1 cellular context compared by ENCODE assay signal in the genomic region with DNA sequence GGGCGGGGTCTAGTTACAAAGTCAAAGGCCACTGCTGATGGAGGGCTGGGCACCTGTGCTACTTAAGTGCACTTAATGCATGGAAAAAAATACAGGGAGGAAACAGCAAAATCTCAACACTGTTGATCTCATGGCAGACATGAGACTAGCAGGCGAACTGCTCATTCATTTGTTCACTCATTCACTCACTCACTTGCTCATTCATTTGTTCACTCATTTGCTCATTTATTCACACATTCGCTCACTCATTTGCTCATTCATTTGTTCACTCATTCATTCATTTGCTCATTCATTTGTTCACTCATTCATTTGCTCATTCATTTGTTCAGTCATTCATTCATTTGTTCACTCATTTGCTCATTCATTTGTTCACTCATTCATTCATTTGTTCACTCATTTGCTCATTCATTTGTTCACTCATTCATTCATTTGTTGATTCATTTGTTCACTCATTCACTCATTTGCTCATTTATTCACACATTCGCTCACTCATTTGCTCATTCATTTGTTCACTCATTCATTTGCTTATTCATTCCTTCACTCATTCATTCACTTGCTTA.
TF ChIP-seq lines count a peak whose summit lies in the region.
"Not testable (repeated sequence)": the region's sequence is repeated elsewhere in the genome, so short reads cannot be mapped to it uniquely, and the experiment has no call there.

No MANE protein-coding gene starts in this region.

TF ChIP-seq in K562, 482 proteins besides CTCF, POLR2A, EP300 and RAD21:
- TF ChIP-seq SNIP1 (IDR thresholded peaks at IDR 0.05; ENCODE audit: low read depth) (0 out of 2 replicates have a peak, but pooled peaks have one; percentile 36), KDM1A (IDR thresholded peaks at IDR 0.05) (peak; percentile 72 to 85), TSC22D4 (tag; IDR thresholded peaks at IDR 0.05) (peak; percentile 98; the same call in 1 of the 2 replicates), HDAC2 (IDR thresholded peaks at IDR 0.05) (peak; percentile 83; the same call in 1 of the 2 replicates), PHF20 (IDR thresholded peaks at IDR 0.05; ENCODE audit: partially characterized antibody) (peak; percentile 62), TRIM24 (IDR thresholded peaks at IDR 0.05) (peak; percentile 40 to 52; a peak in 2 of 4 replicates), SMARCA5 (IDR thresholded peaks at IDR 0.05) (peak; percentile 71; the same call in 1 of the 2 replicates), NFATC3 (IDR thresholded peaks at IDR 0.05) (peak; percentile 82; the same call in 1 of the 2 replicates), NFRKB (IDR thresholded peaks at IDR 0.05; ENCODE audit: low read depth) (peak; percentile 98), BCOR (IDR thresholded peaks at IDR 0.05) (peak; percentile 71; the same call in 1 of the 2 replicates), SP1 (CRISPR knock-in tag; IDR thresholded peaks at IDR 0.05) (peak; percentile 72), CHD4 (IDR thresholded peaks at IDR 0.05; ENCODE audit: insufficient read depth, insufficient replicate concordance, low read depth, low read length, poor library complexity, severe bottlenecking) (peak; percentile 73), MAZ (CRISPR knock-in tag; conservative IDR thresholded peaks at IDR 0.05 in 1 of 2, IDR thresholded peaks at IDR 0.05 in 1 of 2) (0 out of 4 replicates have a peak, but pooled peaks of 1 of the 2 experiments have one; percentile 40), CBX1 (IDR thresholded peaks at IDR 0.05; ENCODE audit: low read depth) (0 out of 2 replicates have a peak, but pooled peaks have one; percentile 19), RCOR1 (IDR thresholded peaks at IDR 0.05; ENCODE audit: borderline replicate concordance in 1 of 2, low read depth in 2 of 2, low read length in 2 of 2) (peak in 1 of 2 experiments; percentile 63; a peak in 2 of 4 replicates), TAL1 (IDR thresholded peaks at IDR 0.05) (peak; percentile 34; the same call in 1 of the 2 replicates), FOXK2 (conservative IDR thresholded peaks at IDR 0.05 in 1 of 2, IDR thresholded peaks at IDR 0.05 in 1 of 2; ENCODE audit: low read depth in 2 of 2) (peak in 1 of 2 experiments; percentile 38; a peak in 1 of 4 replicates), ZKSCAN8 (CRISPR knock-in tag; IDR thresholded peaks at IDR 0.05) (peak; percentile 55; the same call in 1 of the 2 replicates), ZNF263 (CRISPR knock-in tag; IDR thresholded peaks at IDR 0.05; ENCODE audit: borderline replicate concordance) (peak; percentile 19; the same call in 1 of the 2 replicates), ADNP (tag; IDR thresholded peaks at IDR 0.05) (peak; percentile 99), ZNF24 (IDR thresholded peaks at IDR 0.05) (peak; percentile 100), TEAD4 (IDR thresholded peaks at IDR 0.05; ENCODE audit: low read length) (peak; percentile 15; the same call in 1 of the 2 replicates), JUND (tag; IDR thresholded peaks at IDR 0.05; ENCODE audit: borderline replicate concordance, low read depth, low read length) (peak; percentile 15; the same call in 1 of the 3 replicates), ZNF197 (CRISPR knock-in tag; IDR thresholded peaks at IDR 0.05; ENCODE audit: low read depth) (peak; percentile 57; the same call in 1 of the 2 replicates), EP400 (IDR thresholded peaks at IDR 0.05) (peak; percentile 42; the same call in 1 of the 2 replicates), RBM25 (IDR thresholded peaks at IDR 0.05; ENCODE audit: low read depth, low read length, severe bottlenecking) (peak; percentile 3), HDAC1 (IDR thresholded peaks at IDR 0.05) (peak in 1 of 2 experiments; percentile 60; a peak in 1 of 4 replicates)
- TF ChIP-seq, protein P1, sequence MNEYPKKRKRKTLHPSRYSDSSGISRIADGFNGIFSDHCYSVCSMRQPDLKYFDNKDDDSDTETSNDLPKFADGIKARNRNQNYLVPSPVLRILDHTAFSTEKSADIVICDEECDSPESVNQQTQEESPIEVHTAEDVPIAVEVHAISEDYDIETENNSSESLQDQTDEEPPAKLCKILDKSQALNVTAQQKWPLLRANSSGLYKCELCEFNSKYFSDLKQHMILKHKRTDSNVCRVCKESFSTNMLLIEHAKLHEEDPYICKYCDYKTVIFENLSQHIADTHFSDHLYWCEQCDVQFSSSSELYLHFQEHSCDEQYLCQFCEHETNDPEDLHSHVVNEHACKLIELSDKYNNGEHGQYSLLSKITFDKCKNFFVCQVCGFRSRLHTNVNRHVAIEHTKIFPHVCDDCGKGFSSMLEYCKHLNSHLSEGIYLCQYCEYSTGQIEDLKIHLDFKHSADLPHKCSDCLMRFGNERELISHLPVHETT (CRISPR knock-in tag; conservative IDR thresholded peaks at IDR 0.05 in 1 of 2, IDR thresholded peaks at IDR 0.05 in 1 of 2), result 0 out of 4 replicates have a peak, but pooled peaks of 1 of the 2 experiments have one; percentile 30
- TF ChIP-seq, protein P2, sequence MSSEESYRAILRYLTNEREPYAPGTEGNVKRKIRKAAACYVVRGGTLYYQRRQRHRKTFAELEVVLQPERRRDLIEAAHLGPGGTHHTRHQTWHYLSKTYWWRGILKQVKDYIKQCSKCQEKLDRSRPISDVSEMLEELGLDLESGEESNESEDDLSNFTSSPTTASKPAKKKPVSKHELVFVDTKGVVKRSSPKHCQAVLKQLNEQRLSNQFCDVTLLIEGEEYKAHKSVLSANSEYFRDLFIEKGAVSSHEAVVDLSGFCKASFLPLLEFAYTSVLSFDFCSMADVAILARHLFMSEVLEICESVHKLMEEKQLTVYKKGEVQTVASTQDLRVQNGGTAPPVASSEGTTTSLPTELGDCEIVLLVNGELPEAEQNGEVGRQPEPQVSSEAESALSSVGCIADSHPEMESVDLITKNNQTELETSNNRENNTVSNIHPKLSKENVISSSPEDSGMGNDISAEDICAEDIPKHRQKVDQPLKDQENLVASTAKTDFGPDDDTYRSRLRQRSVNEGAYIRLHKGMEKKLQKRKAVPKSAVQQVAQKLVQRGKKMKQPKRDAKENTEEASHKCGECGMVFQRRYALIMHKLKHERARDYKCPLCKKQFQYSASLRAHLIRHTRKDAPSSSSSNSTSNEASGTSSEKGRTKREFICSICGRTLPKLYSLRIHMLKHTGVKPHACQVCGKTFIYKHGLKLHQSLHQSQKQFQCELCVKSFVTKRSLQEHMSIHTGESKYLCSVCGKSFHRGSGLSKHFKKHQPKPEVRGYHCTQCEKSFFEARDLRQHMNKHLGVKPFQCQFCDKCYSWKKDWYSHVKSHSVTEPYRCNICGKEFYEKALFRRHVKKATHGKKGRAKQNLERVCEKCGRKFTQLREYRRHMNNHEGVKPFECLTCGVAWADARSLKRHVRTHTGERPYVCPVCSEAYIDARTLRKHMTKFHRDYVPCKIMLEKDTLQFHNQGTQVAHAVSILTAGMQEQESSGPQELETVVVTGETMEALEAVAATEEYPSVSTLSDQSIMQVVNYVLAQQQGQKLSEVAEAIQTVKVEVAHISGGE (CRISPR knock-in tag; IDR thresholded peaks at IDR 0.05), result 0 out of 6 replicates have a peak, but pooled peaks of 1 of the 3 experiments have one; percentile 40
- TF ChIP-seq TEAD4 (CRISPR knock-in tag; IDR thresholded peaks at IDR 0.05; ENCODE audit: borderline replicate concordance); JUND (IDR thresholded peaks at IDR 0.05; ENCODE audit: borderline replicate concordance, low read depth, low read length): not testable (repeated sequence)
- TF ChIP-seq, protein P3, sequence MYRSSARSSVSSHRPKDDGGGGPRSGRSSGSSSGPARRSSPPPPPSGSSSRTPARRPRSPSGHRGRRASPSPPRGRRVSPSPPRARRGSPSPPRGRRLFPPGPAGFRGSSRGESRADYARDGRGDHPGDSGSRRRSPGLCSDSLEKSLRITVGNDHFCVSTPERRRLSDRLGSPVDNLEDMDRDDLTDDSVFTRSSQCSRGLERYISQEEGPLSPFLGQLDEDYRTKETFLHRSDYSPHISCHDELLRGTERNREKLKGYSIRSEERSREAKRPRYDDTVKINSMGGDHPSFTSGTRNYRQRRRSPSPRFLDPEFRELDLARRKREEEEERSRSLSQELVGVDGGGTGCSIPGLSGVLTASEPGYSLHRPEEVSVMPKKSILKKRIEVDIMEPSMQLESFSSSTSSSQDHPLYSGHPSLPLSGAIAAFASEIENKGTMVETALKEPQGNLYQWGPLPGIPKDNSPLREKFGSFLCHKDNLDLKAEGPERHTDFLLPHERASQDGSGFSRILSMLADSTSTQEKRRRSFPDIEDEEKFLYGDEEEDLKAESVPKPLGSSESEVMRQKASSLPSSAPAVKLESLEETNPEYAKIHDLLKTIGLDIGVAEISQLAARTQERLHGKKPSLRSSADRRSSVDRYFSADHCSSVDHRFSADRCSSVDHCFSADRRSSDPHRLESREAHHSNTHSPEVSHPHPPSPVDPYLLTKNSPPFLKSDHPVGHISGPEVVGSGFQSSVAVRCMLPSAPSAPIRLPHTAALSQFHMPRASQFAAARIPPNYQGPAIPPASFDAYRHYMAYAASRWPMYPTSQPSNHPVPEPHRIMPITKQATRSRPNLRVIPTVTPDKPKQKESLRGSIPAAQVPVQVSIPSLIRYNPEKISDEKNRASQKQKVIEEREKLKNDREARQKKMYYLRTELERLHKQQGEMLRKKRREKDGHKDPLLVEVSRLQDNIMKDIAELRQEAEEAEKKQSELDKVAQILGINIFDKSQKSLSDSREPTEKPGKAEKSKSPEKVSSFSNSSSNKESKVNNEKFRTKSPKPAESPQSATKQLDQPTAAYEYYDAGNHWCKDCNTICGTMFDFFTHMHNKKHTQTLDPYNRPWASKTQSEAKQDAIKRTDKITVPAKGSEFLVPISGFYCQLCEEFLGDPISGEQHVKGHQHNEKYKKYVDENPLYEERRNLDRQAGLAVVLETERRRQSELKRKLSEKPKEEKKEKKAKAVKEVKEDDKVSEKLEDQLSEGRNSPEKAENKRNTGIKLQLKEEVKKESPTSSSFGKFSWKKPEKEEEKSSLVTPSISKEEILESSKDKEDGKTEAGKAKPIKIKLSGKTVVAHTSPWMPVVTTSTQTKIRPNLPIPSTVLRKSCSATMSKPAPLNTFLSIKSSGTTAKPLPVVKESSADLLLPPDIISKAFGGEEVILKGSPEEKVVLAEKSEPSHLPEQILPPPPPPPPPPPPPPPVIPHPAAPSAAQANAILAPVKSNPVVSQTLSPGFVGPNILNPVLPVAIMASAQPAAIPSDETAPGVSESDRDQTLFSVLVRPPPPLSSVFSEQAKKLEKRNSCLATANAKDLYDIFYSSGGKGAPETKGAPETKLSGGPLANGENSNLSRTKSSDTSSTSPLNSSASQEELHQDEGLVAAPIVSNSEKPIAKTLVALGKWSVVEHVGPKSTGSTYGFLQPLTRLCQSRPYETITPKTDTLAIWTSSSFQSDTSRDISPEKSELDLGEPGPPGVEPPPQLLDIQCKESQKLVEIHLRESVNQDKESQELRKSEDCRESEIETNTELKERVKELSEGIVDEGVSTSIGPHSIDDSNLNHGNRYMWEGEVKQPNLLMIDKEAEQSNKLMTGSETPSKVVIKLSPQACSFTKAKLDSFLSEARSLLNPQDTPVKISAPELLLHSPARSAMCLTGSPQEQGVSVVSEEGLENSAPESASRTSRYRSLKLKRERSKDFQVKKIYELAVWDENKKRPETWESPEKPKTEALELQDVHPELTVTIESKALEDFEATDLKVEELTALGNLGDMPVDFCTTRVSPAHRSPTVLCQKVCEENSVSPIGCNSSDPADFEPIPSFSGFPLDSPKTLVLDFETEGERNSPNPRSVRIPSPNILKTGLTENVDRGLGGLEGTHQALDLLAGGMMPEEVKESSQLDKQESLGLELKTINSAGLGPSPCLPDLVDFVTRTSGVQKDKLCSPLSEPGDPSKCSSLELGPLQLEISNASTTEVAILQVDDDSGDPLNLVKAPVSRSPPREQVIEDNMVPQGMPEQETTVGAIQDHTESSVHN (IDR thresholded peaks at IDR 0.05; ENCODE audit: borderline replicate concordance in 1 of 2, low read depth in 1 of 2), result peak in 1 of 2 experiments; percentile 97; a peak in 2 of 4 replicates
- TF ChIP-seq, protein P4, sequence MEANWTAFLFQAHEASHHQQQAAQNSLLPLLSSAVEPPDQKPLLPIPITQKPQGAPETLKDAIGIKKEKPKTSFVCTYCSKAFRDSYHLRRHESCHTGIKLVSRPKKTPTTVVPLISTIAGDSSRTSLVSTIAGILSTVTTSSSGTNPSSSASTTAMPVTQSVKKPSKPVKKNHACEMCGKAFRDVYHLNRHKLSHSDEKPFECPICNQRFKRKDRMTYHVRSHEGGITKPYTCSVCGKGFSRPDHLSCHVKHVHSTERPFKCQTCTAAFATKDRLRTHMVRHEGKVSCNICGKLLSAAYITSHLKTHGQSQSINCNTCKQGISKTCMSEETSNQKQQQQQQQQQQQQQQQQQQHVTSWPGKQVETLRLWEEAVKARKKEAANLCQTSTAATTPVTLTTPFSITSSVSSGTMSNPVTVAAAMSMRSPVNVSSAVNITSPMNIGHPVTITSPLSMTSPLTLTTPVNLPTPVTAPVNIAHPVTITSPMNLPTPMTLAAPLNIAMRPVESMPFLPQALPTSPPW (CRISPR knock-in tag; IDR thresholded peaks at IDR 0.05), result peak; percentile 14; the same call in 1 of the 2 replicates
- TF ChIP-seq, protein P5, sequence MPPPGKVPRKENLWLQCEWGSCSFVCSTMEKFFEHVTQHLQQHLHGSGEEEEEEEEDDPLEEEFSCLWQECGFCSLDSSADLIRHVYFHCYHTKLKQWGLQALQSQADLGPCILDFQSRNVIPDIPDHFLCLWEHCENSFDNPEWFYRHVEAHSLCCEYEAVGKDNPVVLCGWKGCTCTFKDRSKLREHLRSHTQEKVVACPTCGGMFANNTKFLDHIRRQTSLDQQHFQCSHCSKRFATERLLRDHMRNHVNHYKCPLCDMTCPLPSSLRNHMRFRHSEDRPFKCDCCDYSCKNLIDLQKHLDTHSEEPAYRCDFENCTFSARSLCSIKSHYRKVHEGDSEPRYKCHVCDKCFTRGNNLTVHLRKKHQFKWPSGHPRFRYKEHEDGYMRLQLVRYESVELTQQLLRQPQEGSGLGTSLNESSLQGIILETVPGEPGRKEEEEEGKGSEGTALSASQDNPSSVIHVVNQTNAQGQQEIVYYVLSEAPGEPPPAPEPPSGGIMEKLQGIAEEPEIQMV (tag; conservative IDR thresholded peaks at IDR 0.05; ENCODE audit: low read depth), result 0 out of 2 replicates have a peak, but pooled peaks have one; percentile 26
TF ChIP-seq in K562: peak in this region for 32; not testable (repeated sequence) for 450.
